Comparison of ENCODE assay signal across 19 cellular contexts in genomic region chr4:177006331-177006730, GRCh38.
DNase-seq lines count a peak whose midpoint lies in the region; ATAC-seq and TF ChIP-seq lines count a peak whose summit lies in the region.
"Had no signal": no experiment of that assay in that cellular context is flagged by ENCODE, and none has a peak within 500 bp of the region (broad histone marks: within the 10 kb centered on the region; RNA-seq: fewer than 3 reads in every experiment).

No MANE protein-coding gene starts in this region.

- H3K79me2 ChIP-seq in mammary epithelial cell (ENCODE audit: insufficient read depth, low read length) (peaks cover 65% of the 10 kb centered on the region), osteoblast (ENCODE audit: insufficient read depth, low read length) (no peaks in the 10 kb centered on the region), MM.1S (ENCODE audit: low read length) (no peaks in the 10 kb centered on the region)

- H4K20me1 ChIP-seq in mammary epithelial cell (ENCODE audit: insufficient read depth, low read length) (no peaks in the 10 kb centered on the region), osteoblast (ENCODE audit: insufficient read depth, low read length) (no peaks in the 10 kb centered on the region), MM.1S (ENCODE audit: insufficient read depth, low read length) (no peaks in the 10 kb centered on the region)

- no peaks in the 10 kb centered on the region for H3K27me3 ChIP-seq in mammary epithelial cell (ENCODE audit: insufficient read depth, low read length)
- H3K27me3 ChIP-seq in osteoblast (ENCODE audit: insufficient read depth, low read length): no peaks in the 10 kb centered on the region
- H3K27me3 ChIP-seq in MM.1S (replicated peaks; ENCODE audit: insufficient read depth, low read length): no peaks in the 10 kb centered on the region
- H3K27me3 ChIP-seq: BE2C, Peyer's patch, SJCRH30 had no signal

- H3K27ac ChIP-seq in mammary epithelial cell (ENCODE audit: insufficient read depth, low read depth, low read length) (peak overlapping the region; percentile 100), osteoblast (ENCODE audit: low read depth, low read length) (peak overlapping the region; percentile 82), MM.1S (ENCODE audit: low read length) (no peak overlapping the region)
- H3K27ac ChIP-seq: HL-60, Peyer's patch, SJCRH30 had no signal

- no peak for TF ChIP-seq CTCF in mammary epithelial cell (conservative IDR thresholded peaks at IDR 0.05 in 1 of 2, IDR thresholded peaks at IDR 0.05 in 1 of 2; ENCODE audit: extremely low read depth in 1 of 2, insufficient read depth in 1 of 2, low read depth in 1 of 2, low read length in 2 of 2)
- TF ChIP-seq CTCF in osteoblast (IDR thresholded peaks at IDR 0.05; ENCODE audit: extremely low read depth, low read depth, low read length): no peak
- no peak for TF ChIP-seq CTCF in MM.1S (IDR thresholded peaks at IDR 0.05; ENCODE audit: low read length)

- H3K4me2 ChIP-seq in mammary epithelial cell (ENCODE audit: insufficient read depth, low read depth, low read length): no peak overlapping the region
- H3K4me2 ChIP-seq in osteoblast (ENCODE audit: insufficient read depth, low read length): no peak overlapping the region
- H3K4me2 ChIP-seq in MM.1S (ENCODE audit: low read depth, low read length): no peak overlapping the region

- H3K4me3 ChIP-seq in mammary epithelial cell (replicated peaks in 1 of 3; ENCODE audit: insufficient read depth in 1 of 3, low read depth in 2 of 3, low read length in 3 of 3): no peak overlapping the region
- H3K4me3 ChIP-seq in osteoblast (ENCODE audit: insufficient read depth, low read length): no peak overlapping the region
- no peak overlapping the region for H3K4me3 ChIP-seq in MM.1S (ENCODE audit: low read length)
- H3K4me3 ChIP-seq: K562, Peyer's patch, SJCRH30 had no signal

- peaks cover 2% of the 10 kb centered on the region for H3K36me3 ChIP-seq in mammary epithelial cell (ENCODE audit: insufficient read depth, low read length)
- no peaks in the 10 kb centered on the region for H3K36me3 ChIP-seq in osteoblast (ENCODE audit: insufficient read depth, low read length)
- H3K36me3 ChIP-seq in MM.1S (replicated peaks; ENCODE audit: insufficient read depth, low read length): no peaks in the 10 kb centered on the region
- H3K36me3 ChIP-seq: BE2C, Peyer's patch, SJCRH30 had no signal

- no peak overlapping the region for H2AFZ ChIP-seq in mammary epithelial cell (ENCODE audit: low read depth, low read length)
- peak overlapping the region; percentile 23 for H2AFZ ChIP-seq in osteoblast (ENCODE audit: low read length)
- no peak overlapping the region for H2AFZ ChIP-seq in MM.1S (ENCODE audit: low read length)

- H3K9ac ChIP-seq in mammary epithelial cell (ENCODE audit: insufficient read depth, low read length) (peak overlapping the region; percentile 35), MM.1S (ENCODE audit: low read length) (no peak overlapping the region)

- ATAC-seq in HG02610 (IDR thresholded peaks at IDR 0.05; ENCODE audit: unreplicated experiment): peak; percentile 47
- ATAC-seq: K562 had no signal

- DNase-seq in EH (ENCODE audit: low read depth) (peak; percentile 61), mammary epithelial cell (no peak), osteoblast (ENCODE audit: insufficient read length, low spot score, missing footprints) (no peak), MM.1S (no peak), iPS-NIHi7 (ENCODE audit: extremely low spot score) (no peak)
- no peak for DNase-seq in activated CD4-positive, alpha-beta T cell treated with anti-CD3 and anti-CD28 coated beads for 4 hours
- DNase-seq: BE2C, DMS 273 treated with DMSO at 0.1 percent for 48 hours, H7, NCI-H1092 treated with DMSO at 0.1 percent for 48 hours, NCI-H1694 treated with DMSO at 0.1 percent for 48 hours, NCI-H2171, NCI-H446 treated with DMSO at 0.1 percent for 48 hours, NCI-H774, Peyer's patch had no signal

- H3K9me3 ChIP-seq in mammary epithelial cell (replicated peaks; ENCODE audit: insufficient read depth, low read length): no peaks in the 10 kb centered on the region
- no peaks in the 10 kb centered on the region for H3K9me3 ChIP-seq in osteoblast (ENCODE audit: low read depth, low read length)
- no peaks in the 10 kb centered on the region for H3K9me3 ChIP-seq in MM.1S (replicated peaks; ENCODE audit: insufficient read depth, low read length)
- H3K9me3 ChIP-seq: BE2C, Peyer's patch, SJCRH30 had no signal

- intact Hi-C loops in mammary epithelial cell (cut with micrococcal nuclease): loop anchor here (1.0 to 5.0 kb wide), 2 partner anchors 10 to 814 kb away; no protein-coding TSS in a partner anchor

- BruUV-seq in mammary epithelial cell (replicated peaks; lab: Mats Ljungman, UMichigan): no TSS peak

- dilution Hi-C loops in mammary epithelial cell (cut with HindIII; ENCODE audit: low sequenced_read_pairs): loop anchor here (25.0 kb wide), 1 partner anchor 219 kb away; the partner anchor contains the start of gene VEGFC

- H3F3A ChIP-seq in MM.1S (ENCODE audit: insufficient read depth, low read length): no peaks in the 10 kb centered on the region

- in situ Hi-C loops in mammary epithelial cell (cut with MboI; ENCODE audit: low sequenced_read_pairs in 2 of 2): loop anchor here in 1 of 2 donors (25.0 kb wide), 1 partner anchor 219 kb away; the partner anchor contains the start of gene VEGFC

- CTCF ChIA-PET in mammary epithelial cell (lab: Charles Lee; ENCODE audit: low non-redundant PET): no interaction called here

- H3K9me2 ChIP-seq in MM.1S (replicated peaks; ENCODE audit: insufficient read depth, low read length): no peaks in the 10 kb centered on the region

- H3K4me1 ChIP-seq in mammary epithelial cell (ENCODE audit: insufficient read depth, low read length): peaks cover 50% of the 10 kb centered on the region
- H3K4me1 ChIP-seq in osteoblast (ENCODE audit: insufficient read depth, low read length): peaks cover 57% of the 10 kb centered on the region
- no peaks in the 10 kb centered on the region for H3K4me1 ChIP-seq in MM.1S (ENCODE audit: low read length)
- H3K4me1 ChIP-seq: BE2C, Peyer's patch, SJCRH30 had no signal
